In genomic region chr18:51128533-51128932, GRCh38 we compare ENCODE assay signal across 24 cellular contexts.
DNase-seq lines count a peak whose midpoint lies in the region; ATAC-seq and TF ChIP-seq lines count a peak whose summit lies in the region.
"Had no signal": no experiment of that assay in that cellular context is flagged by ENCODE, and none has a peak within 500 bp of the region (broad histone marks: within the 10 kb centered on the region; RNA-seq: fewer than 3 reads in every experiment).

No MANE protein-coding gene starts in this region.

- ATAC-seq in SK-N-SH treated with all-trans-retinoic acid at 6 μM for 48 hours, result peak; percentile 91
- ATAC-seq in gastroesophageal sphincter, result no peak
- ATAC-seq: HepG2, K562 had no signal

- H3K4me3 ChIP-seq in A673 (ENCODE audit: low read depth, low read length, poor library complexity, severe bottlenecking) (no peak overlapping the region), GM23248 (no peak overlapping the region), fibroblast of the aortic adventitia (ENCODE audit: low read depth, low read length) (no peak overlapping the region), gastroesophageal sphincter (no peak overlapping the region), mammary epithelial cell (replicated peaks in 1 of 3; ENCODE audit: insufficient read depth in 1 of 3, low read depth in 2 of 3, low read length in 3 of 3) (no peak overlapping the region)
- H3K4me3 ChIP-seq: BLaER1, K562, Peyer's patch had no signal

- no peak overlapping the region for H2AFZ ChIP-seq in GM23248
- no peak overlapping the region for H2AFZ ChIP-seq in mammary epithelial cell (ENCODE audit: low read depth, low read length)

- TF ChIP-seq POLR2A in gastroesophageal sphincter (IDR thresholded peaks at IDR 0.05), result no peak

- no peak overlapping the region for H3K9ac ChIP-seq in GM23248
- no peak overlapping the region for H3K9ac ChIP-seq in mammary epithelial cell (ENCODE audit: insufficient read depth, low read length)
- H3K9ac ChIP-seq: BLaER1 had no signal

- H3K9me3 ChIP-seq in A673 (ENCODE audit: low read depth, low read length, poor library complexity, severe bottlenecking) (no peaks in the 10 kb centered on the region), GM23248 (ENCODE audit: low read depth) (no peaks in the 10 kb centered on the region), gastroesophageal sphincter (no peaks in the 10 kb centered on the region), mammary epithelial cell (replicated peaks; ENCODE audit: insufficient read depth, low read length) (no peaks in the 10 kb centered on the region)
- H3K9me3 ChIP-seq: BLaER1, Peyer's patch had no signal

- 57 to 59% methylated on average over 4 of the region's 4 CpGs for WGBS in GM23248 (ENCODE audit: low coverage in 1 of 2, low lambda C conversion rate in 2 of 2, missing lambda C conversion rate in 2 of 2), 2 experiments
- 58% methylated on average over 4 of the region's 4 CpGs; no CpG with 5 or more reads in 1 of the 2 donors for WGBS in gastroesophageal sphincter (ENCODE audit: low coverage in 1 of 2), 2 donors
- 100% methylated on average over 4 of the region's 4 CpGs for WGBS in mammary epithelial cell (ENCODE audit: low coverage, missing lambda C conversion rate)

- POLR2A ChIA-PET in A673 (lab: Charles Lee; ENCODE audit: low non-redundant PET), result no interaction called here

- CTCF ChIA-PET in A673 (lab: Charles Lee) (no interaction called here), mammary epithelial cell (lab: Charles Lee; ENCODE audit: low non-redundant PET) (no interaction called here)

- H3K4me2 ChIP-seq in GM23248 (ENCODE audit: unreplicated experiment) (no peak overlapping the region), mammary epithelial cell (ENCODE audit: insufficient read depth, low read depth, low read length) (no peak overlapping the region)
- H3K4me2 ChIP-seq: BLaER1 had no signal

- H3K4me1 ChIP-seq in A673 (ENCODE audit: insufficient read depth, low read length, poor library complexity, severe bottlenecking) (peaks cover 3% of the 10 kb centered on the region), GM23248 (ENCODE audit: insufficient read depth) (no peaks in the 10 kb centered on the region), gastroesophageal sphincter (no peaks in the 10 kb centered on the region), mammary epithelial cell (ENCODE audit: insufficient read depth, low read length) (peaks cover 4% of the 10 kb centered on the region)
- H3K4me1 ChIP-seq: BLaER1, Peyer's patch had no signal

- BruUV-seq in A673 (replicated peaks; lab: Mats Ljungman, UMichigan) (no TSS peak), mammary epithelial cell (replicated peaks; lab: Mats Ljungman, UMichigan) (no TSS peak)

- in situ Hi-C loops in GM23248 (cut with MboI) (no loop called here), mammary epithelial cell (cut with MboI; ENCODE audit: low sequenced_read_pairs in 2 of 2) (no loop called here)

- H3K27me3 ChIP-seq in A673 (replicated peaks; ENCODE audit: insufficient read depth, low read depth, low read length, poor library complexity) (no peaks in the 10 kb centered on the region), GM23248 (replicated peaks; ENCODE audit: insufficient read depth) (no peaks in the 10 kb centered on the region), gastroesophageal sphincter (peaks cover 7% of the 10 kb centered on the region), mammary epithelial cell (ENCODE audit: insufficient read depth, low read length) (no peaks in the 10 kb centered on the region)
- H3K27me3 ChIP-seq: BLaER1, Peyer's patch had no signal

- no peak for TF ChIP-seq CTCF in A673 (conservative IDR thresholded peaks at IDR 0.05; ENCODE audit: low read depth, low read length)
- no peak for TF ChIP-seq CTCF in fibroblast of the aortic adventitia (IDR thresholded peaks at IDR 0.05; ENCODE audit: insufficient read depth, low read length)
- no peak for TF ChIP-seq CTCF in gastroesophageal sphincter (IDR thresholded peaks at IDR 0.05)
- TF ChIP-seq CTCF in mammary epithelial cell (conservative IDR thresholded peaks at IDR 0.05 in 1 of 2, IDR thresholded peaks at IDR 0.05 in 1 of 2; ENCODE audit: extremely low read depth in 1 of 2, insufficient read depth in 1 of 2, low read depth in 1 of 2, low read length in 2 of 2), result no peak

- H3K27ac ChIP-seq in A673 (ENCODE audit: low read depth, low read length, poor library complexity, severe bottlenecking) (no peak overlapping the region), GM23248 (no peak overlapping the region), gastroesophageal sphincter (no peak overlapping the region), mammary epithelial cell (ENCODE audit: insufficient read depth, low read depth, low read length) (no peak overlapping the region)
- H3K27ac ChIP-seq: BLaER1, Peyer's patch had no signal

- DNase-seq in A673 (ENCODE audit: low spot score) (peak; percentile 70), GM23248 (peak; percentile 14), fibroblast of the aortic adventitia (ENCODE audit: low read depth) (peak; percentile 10), NCI-H345 (lab: John Stamatoyannopoulos, UW) (no peak), mammary epithelial cell (no peak)
- DNase-seq: ACHN; CD4-positive, alpha-beta T cell; COR-L47; DMS 273 treated with DMSO at 0.1 percent for 48 hours; DND-41; NCI-H1092; NCI-H1436; NCI-H2029; NCI-H226; NCI-H524; NCI-H82; Peyer's patch; Right ventricle myocardium superior; SW 1271 had no signal

- intact Hi-C loops in A673 (cut with micrococcal nuclease; ENCODE audit: unreplicated experiment), result no loop called here
- intact Hi-C loops in mammary epithelial cell (cut with micrococcal nuclease), result no loop called here

- H3F3A ChIP-seq in GM23248 (ENCODE audit: insufficient read depth), result no peaks in the 10 kb centered on the region

- H3K9me2 ChIP-seq in GM23248 (ENCODE audit: insufficient read depth), result no peaks in the 10 kb centered on the region

- dilution Hi-C loops in mammary epithelial cell (cut with HindIII; ENCODE audit: low sequenced_read_pairs), result no loop called here

- H3K36me3 ChIP-seq in A673 (ENCODE audit: insufficient read depth, low read length, poor library complexity, severe bottlenecking) (no peaks in the 10 kb centered on the region), GM23248 (ENCODE audit: low read depth) (no peaks in the 10 kb centered on the region), gastroesophageal sphincter (no peaks in the 10 kb centered on the region), mammary epithelial cell (ENCODE audit: insufficient read depth, low read length) (no peaks in the 10 kb centered on the region)
- H3K36me3 ChIP-seq: BLaER1, Peyer's patch had no signal

- no peak for TF ChIP-seq EP300 in gastroesophageal sphincter (IDR thresholded peaks at IDR 0.05)

- H3K79me2 ChIP-seq in GM23248 (ENCODE audit: insufficient read depth), result no peaks in the 10 kb centered on the region
- H3K79me2 ChIP-seq in mammary epithelial cell (ENCODE audit: insufficient read depth, low read length), result no peaks in the 10 kb centered on the region

- no peaks in the 10 kb centered on the region for H4K20me1 ChIP-seq in GM23248 (ENCODE audit: insufficient read depth)
- no peaks in the 10 kb centered on the region for H4K20me1 ChIP-seq in mammary epithelial cell (ENCODE audit: insufficient read depth, low read length)
- H4K20me1 ChIP-seq: BLaER1 had no signal

TF ChIP-seq in SK-N-SH treated with all-trans-retinoic acid at 6 μM for 48 hours, 23 proteins besides CTCF, POLR2A, EP300 and RAD21:
- TF ChIP-seq ZNF70 (CRISPR knock-in tag; IDR thresholded peaks at IDR 0.05), result no peak
- no peak for TF ChIP-seq ESRRG (CRISPR knock-in tag; IDR thresholded peaks at IDR 0.05)
- TF ChIP-seq CREB5 (CRISPR knock-in tag; IDR thresholded peaks at IDR 0.05; ENCODE audit: low read depth), result no peak
- no peak for TF ChIP-seq ZC3H10 (CRISPR knock-in tag; IDR thresholded peaks at IDR 0.05)
- TF ChIP-seq ZNF565 (CRISPR knock-in tag; conservative IDR thresholded peaks at IDR 0.05; ENCODE audit: low read depth), result no peak
- TF ChIP-seq ZFP30 (CRISPR knock-in tag; IDR thresholded peaks at IDR 0.05), result no peak
- TF ChIP-seq SNAI2 (CRISPR knock-in tag; IDR thresholded peaks at IDR 0.05), result no peak
- TF ChIP-seq OSR1 (CRISPR knock-in tag; IDR thresholded peaks at IDR 0.05), result no peak
- no peak for TF ChIP-seq TSHZ2 (CRISPR knock-in tag; IDR thresholded peaks at IDR 0.05)
- no peak for TF ChIP-seq ZFP3 (CRISPR knock-in tag; IDR thresholded peaks at IDR 0.05)
- TF ChIP-seq TOX (CRISPR knock-in tag; IDR thresholded peaks at IDR 0.05; ENCODE audit: borderline replicate concordance), result no peak
- no peak for TF ChIP-seq BACH2 (CRISPR knock-in tag; IDR thresholded peaks at IDR 0.05; ENCODE audit: borderline replicate concordance)

Comparison
In these comparisons a context has a peak if more than half of its experiments do, and no peak if none do; other contexts are left out.
1. DNase-seq: peak in A673 (single experiment), GM23248 (single experiment) and fibroblast of the aortic adventitia (single experiment); none in NCI-H345 (single experiment) and mammary epithelial cell (single experiment).